Comparison of ENCODE assay signal across 1 cellular context in genomic region chr10:61465807-61466425, GRCh38.
TF ChIP-seq lines count a peak whose summit lies in the region.

No MANE protein-coding gene starts in this region.

TF ChIP-seq in GM23338, 12 proteins besides CTCF, POLR2A, EP300 and RAD21 (continued from another document):
- no peak for TF ChIP-seq ZNF462 (CRISPR knock-in tag; IDR thresholded peaks at IDR 0.05)
- TF ChIP-seq POLR2AphosphoS5 (IDR thresholded peaks at IDR 0.05; ENCODE audit: low read depth): no peak
- no peak for TF ChIP-seq REST (IDR thresholded peaks at IDR 0.05; ENCODE audit: unreplicated experiment)
- TF ChIP-seq EZH2 (IDR thresholded peaks at IDR 0.05; ENCODE audit: low read depth, unreplicated experiment): no peak
- no peak for TF ChIP-seq NANOG (IDR thresholded peaks at IDR 0.05; ENCODE audit: borderline replicate concordance)
- no peak for TF ChIP-seq JUNB (IDR thresholded peaks at IDR 0.05; ENCODE audit: unreplicated experiment)
- TF ChIP-seq CREB1 (CRISPR knock-in tag; IDR thresholded peaks at IDR 0.05; ENCODE audit: low read depth): no peak
- no peak for TF ChIP-seq ZNF331 (CRISPR knock-in tag; IDR thresholded peaks at IDR 0.05; ENCODE audit: low read depth)
- no peak for TF ChIP-seq ZNF114 (CRISPR knock-in tag; IDR thresholded peaks at IDR 0.05)
- TF ChIP-seq ETS1 (IDR thresholded peaks at IDR 0.05): no peak
